ENCODE assay signal across 15 cellular contexts in the genomic region with DNA sequence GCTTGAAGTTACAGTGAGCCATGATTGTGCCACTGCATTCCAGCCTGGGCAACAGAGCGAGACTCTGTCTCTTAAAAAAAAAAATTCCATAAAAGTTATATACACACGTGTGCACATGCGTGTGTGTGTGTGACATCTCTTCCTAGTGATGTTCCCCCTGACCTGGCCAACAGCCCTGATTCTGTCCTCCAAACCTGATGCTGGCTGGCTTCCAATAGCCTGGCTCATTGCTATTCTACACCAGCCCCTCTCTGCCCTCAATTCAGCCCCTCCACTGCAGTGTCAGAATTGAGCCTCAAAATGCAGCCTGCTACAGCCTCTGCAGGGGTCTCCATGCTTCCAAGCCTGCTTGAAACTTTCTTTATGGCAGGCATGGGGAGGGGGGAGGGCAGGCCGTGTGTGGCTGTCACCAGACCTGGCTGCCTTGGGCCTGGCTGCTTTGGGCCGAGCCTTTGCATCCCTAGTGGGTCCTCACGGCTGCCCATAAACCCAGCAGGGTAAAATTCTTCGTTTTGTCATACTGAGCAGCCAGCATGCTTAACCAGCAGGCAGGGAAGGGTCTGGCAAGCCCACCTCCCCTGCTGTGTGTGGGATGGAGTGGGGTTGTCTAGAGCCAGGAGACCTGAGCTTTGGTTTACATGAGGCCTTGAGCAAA. TPM values are rescaled to one million over a fixed set of nuclear protein-coding genes. Genes with fewer than 3 reads are reported as not detected.
DNase-seq lines count a peak whose midpoint lies in the region; ATAC-seq and TF ChIP-seq lines count a peak whose summit lies in the region.
"Had no signal": no experiment of that assay in that cellular context is flagged by ENCODE, and none has a peak within 500 bp of the region (broad histone marks: within the 10 kb centered on the region; RNA-seq: fewer than 3 reads in every experiment).

No MANE protein-coding gene starts in this region.

- H3K4me3 Mint-ChIP-seq in CD8-positive, alpha-beta T cell, result no peak overlapping the region
- no peak overlapping the region for H3K4me3 Mint-ChIP-seq in activated T-helper 17 cell treated with anti-CD3 and anti-CD28 coated beads, Interleukin-2, amount 50 U/mL, for 72 hours
- H3K4me3 Mint-ChIP-seq in MCF 10A (ENCODE audit: unreplicated experiment), result no peak overlapping the region

- H3K9me3 Mint-ChIP-seq in CD8-positive, alpha-beta T cell, result no peaks in the 10 kb centered on the region
- H3K9me3 Mint-ChIP-seq in activated T-helper 17 cell treated with anti-CD3 and anti-CD28 coated beads, Interleukin-2, amount 50 U/mL, for 72 hours, result no peaks in the 10 kb centered on the region
- H3K9me3 Mint-ChIP-seq in MCF 10A (ENCODE audit: unreplicated experiment), result no peaks in the 10 kb centered on the region

- H3K4me1 Mint-ChIP-seq in CD8-positive, alpha-beta T cell (ENCODE audit: low read depth), result peaks cover 1% of the 10 kb centered on the region
- H3K4me1 Mint-ChIP-seq in activated T-helper 17 cell treated with anti-CD3 and anti-CD28 coated beads, Interleukin-2, amount 50 U/mL, for 72 hours, result peaks cover 12% of the 10 kb centered on the region
- no peaks in the 10 kb centered on the region for H3K4me1 Mint-ChIP-seq in MCF 10A (ENCODE audit: insufficient read depth, unreplicated experiment)

- peak; percentile 32 for DNase-seq in Ammon's horn (ENCODE audit: low spot score)
- DNase-seq in CD8-positive, alpha-beta T cell, result no peak
- peak; percentile 54 for DNase-seq in iPS-NIHi7 (ENCODE audit: extremely low spot score)
- DNase-seq in NCI-H1930 (lab: John Stamatoyannopoulos, UW), result no peak
- no peak for DNase-seq in MCF 10A (ENCODE audit: unreplicated experiment)
- no peak for DNase-seq in upper lobe of right lung
- DNase-seq: DMS153, NCI-H2029, NCI-H524 treated with DMSO at 0.1 percent for 48 hours, tibial artery had no signal

- TF ChIP-seq CTCF in CD8-positive, alpha-beta T cell (IDR thresholded peaks at IDR 0.05), result no peak
- TF ChIP-seq CTCF in MCF 10A (IDR thresholded peaks at IDR 0.05; ENCODE audit: unreplicated experiment), result no peak
- TF ChIP-seq CTCF in upper lobe of right lung (IDR thresholded peaks at IDR 0.05), result no peak

- no peak overlapping the region for H3K27ac ChIP-seq in CD8-positive, alpha-beta T cell (ENCODE audit: low read depth, low read length)
- H3K27ac ChIP-seq in upper lobe of right lung, result no peak overlapping the region
- H3K27ac ChIP-seq: hepatocyte, pancreas, tibial artery had no signal

- CTCF ChIA-PET in CD8-positive, alpha-beta T cell (lab: Charles Lee), result interaction anchor here (0.8 to 10.8 kb wide), 24 partner anchors 8 to 102 kb away, joined by 3 to 244 read pairs (median 5); a partner anchor contains a TSS
- CTCF ChIA-PET in MCF 10A (lab: Yijun Ruan, JAX), result interaction anchor here (0.6 to 8.2 kb wide), 8 partner anchors 13 to 792 kb away, joined by 3 to 104 read pairs (median 4); a partner anchor contains a TSS

- peaks cover 9% of the 10 kb centered on the region for H3K36me3 ChIP-seq in CD8-positive, alpha-beta T cell (ENCODE audit: insufficient read depth, low read length)
- peaks cover 17% of the 10 kb centered on the region for H3K36me3 ChIP-seq in upper lobe of right lung
- H3K36me3 ChIP-seq: BE2C, pancreas had no signal

- peaks cover 17% of the 10 kb centered on the region for H3K36me3 Mint-ChIP-seq in CD8-positive, alpha-beta T cell
- peaks cover 21% of the 10 kb centered on the region for H3K36me3 Mint-ChIP-seq in activated T-helper 17 cell treated with anti-CD3 and anti-CD28 coated beads, Interleukin-2, amount 50 U/mL, for 72 hours (ENCODE audit: low read depth)
- H3K36me3 Mint-ChIP-seq in MCF 10A (ENCODE audit: insufficient read depth, unreplicated experiment), result peaks cover 15% of the 10 kb centered on the region

- H3K27me3 Mint-ChIP-seq in CD8-positive, alpha-beta T cell (ENCODE audit: low read depth), result no peaks in the 10 kb centered on the region
- H3K27me3 Mint-ChIP-seq in activated T-helper 17 cell treated with anti-CD3 and anti-CD28 coated beads, Interleukin-2, amount 50 U/mL, for 72 hours, result no peaks in the 10 kb centered on the region
- no peaks in the 10 kb centered on the region for H3K27me3 Mint-ChIP-seq in MCF 10A (ENCODE audit: insufficient read depth, unreplicated experiment)

- H3K4me3 ChIP-seq in CD8-positive, alpha-beta T cell (ENCODE audit: low read depth, low read length), result no peak overlapping the region
- no peak overlapping the region for H3K4me3 ChIP-seq in upper lobe of right lung
- H3K4me3 ChIP-seq: hepatocyte, pancreas, tibial artery had no signal

- no TSS peak for BruUV-seq in MCF 10A (replicated peaks; lab: Mats Ljungman, UMichigan)

- ATAC-seq in CD8-positive, alpha-beta T cell, result no peak
- no peak for ATAC-seq in activated T-helper 17 cell treated with anti-CD3 and anti-CD28 coated beads, Interleukin-2, amount 50 U/mL, for 72 hours (replicated peaks)
- ATAC-seq in upper lobe of right lung, result no peak

- POLR2A ChIA-PET in CD8-positive, alpha-beta T cell (lab: Charles Lee), result interaction anchor here (2.0 to 3.3 kb wide), 2 partner anchors 36 to 79 kb away, joined by 4 to 20 read pairs; a partner anchor contains a TSS
- POLR2A ChIA-PET in MCF 10A (lab: Yijun Ruan, JAX), result interaction anchor here (3.0 kb wide), 1 partner anchor 36 kb away, joined by 10 read pairs; a partner anchor contains a TSS

- no peaks in the 10 kb centered on the region for H3K4me1 ChIP-seq in CD8-positive, alpha-beta T cell (ENCODE audit: insufficient read depth, low read length)
- H3K4me1 ChIP-seq in upper lobe of right lung, result no peaks in the 10 kb centered on the region
- H3K4me1 ChIP-seq: pancreas had no signal

- no peaks in the 10 kb centered on the region for H3K9me3 ChIP-seq in CD8-positive, alpha-beta T cell (ENCODE audit: low read length)
- no peaks in the 10 kb centered on the region for H3K9me3 ChIP-seq in upper lobe of right lung
- H3K9me3 ChIP-seq: BE2C, pancreas, tibial artery had no signal

- H3K27ac Mint-ChIP-seq in CD8-positive, alpha-beta T cell, result peak overlapping the region; percentile 52
- H3K27ac Mint-ChIP-seq in activated T-helper 17 cell treated with anti-CD3 and anti-CD28 coated beads, Interleukin-2, amount 50 U/mL, for 72 hours, result peak overlapping the region; percentile 26
- no peak overlapping the region for H3K27ac Mint-ChIP-seq in MCF 10A (ENCODE audit: low read depth, unreplicated experiment)

- no peaks in the 10 kb centered on the region for H3K27me3 ChIP-seq in CD8-positive, alpha-beta T cell (ENCODE audit: insufficient read depth, low read length)
- H3K27me3 ChIP-seq in upper lobe of right lung, result no peaks in the 10 kb centered on the region
- H3K27me3 ChIP-seq: BE2C, hepatocyte, pancreas, tibial artery had no signal

- intact Hi-C loops in CD8-positive, alpha-beta T cell (cut with DNase I, micrococcal nuclease), result loop anchor here (1.0 to 2.0 kb wide), 4 partner anchors 36 to 215 kb away; no protein-coding TSS in a partner anchor
- intact Hi-C loops in MCF 10A (cut with micrococcal nuclease) (loop anchor here (1.0 to 10.0 kb wide), 2 partner anchors 36 to 77 kb away; no protein-coding TSS in a partner anchor), upper lobe of right lung (cut with DNase I) (no loop called here)

RNA-seq across cellular contexts. Expression of a gene that starts 22.7 kb away (rescaled TPM):
- total RNA-seq in CD8-positive, alpha-beta T cell, result 1 to 10 TPM; 2.8 to 3.0 TPM
- total RNA-seq in activated T-helper 17 cell treated with anti-CD3 and anti-CD28 coated beads, Interleukin-2, amount 50 U/mL, for 72 hours, result 1 to 10 TPM; 3.8 to 7.8 TPM
- total RNA-seq in MCF 10A (2022), result 0.14 and 0.34 TPM in 2 replicates
- 2.7 TPM for total RNA-seq in upper lobe of right lung
- total RNA-seq: left lobe of liver had no signal

RNA-seq across cellular contexts. Expression of a gene that starts 35.1 kb away (rescaled TPM):
- total RNA-seq in CD8-positive, alpha-beta T cell, result 10 to 100 TPM; 18.3 to 18.5 TPM
- total RNA-seq in activated T-helper 17 cell treated with anti-CD3 and anti-CD28 coated beads, Interleukin-2, amount 50 U/mL, for 72 hours, result 100 to 1,000 TPM in 1 of 2 donors, 10 to 100 TPM in 1; 99.8 to 131 TPM
- total RNA-seq in MCF 10A (2022) (53.9 and 54.4 TPM in 2 replicates), upper lobe of right lung (60.8 TPM)

RNA-seq across cellular contexts. Expression of a gene that starts 40.4 kb away (rescaled TPM):
- total RNA-seq in CD8-positive, alpha-beta T cell, result 1 to 10 TPM; 4.7 to 5.6 TPM
- 100 to 1,000 TPM; 204 to 327 TPM for total RNA-seq in activated T-helper 17 cell treated with anti-CD3 and anti-CD28 coated beads, Interleukin-2, amount 50 U/mL, for 72 hours
- total RNA-seq in MCF 10A (2022) (0.26 and 0.59 TPM in 2 replicates), upper lobe of right lung (71.6 TPM)

Comparison
In these comparisons a context has a peak if more than half of its experiments do, and no peak if none do; other contexts are left out.
1. DNase-seq: peak in Ammon's horn (single experiment) and iPS-NIHi7 (single experiment); none in CD8-positive, alpha-beta T cell (0 of 7), NCI-H1930 (0 of 2), MCF 10A (single experiment) and upper lobe of right lung (single experiment).
2. RNA of a gene that starts 40.4 kb away (total RNA-seq): 204 to 327 TPM in activated T-helper 17 cell treated with anti-CD3 and anti-CD28 coated beads, Interleukin-2, amount 50 U/mL, for 72 hours and 71.6 TPM in upper lobe of right lung (single experiment); 4.7 to 5.6 TPM in CD8-positive, alpha-beta T cell and 0.26 to 0.59 TPM in MCF 10A; every median in the first group is over 10 times any median in the second.